ENCODE assay signal across 8 cellular contexts in the genomic region with DNA sequence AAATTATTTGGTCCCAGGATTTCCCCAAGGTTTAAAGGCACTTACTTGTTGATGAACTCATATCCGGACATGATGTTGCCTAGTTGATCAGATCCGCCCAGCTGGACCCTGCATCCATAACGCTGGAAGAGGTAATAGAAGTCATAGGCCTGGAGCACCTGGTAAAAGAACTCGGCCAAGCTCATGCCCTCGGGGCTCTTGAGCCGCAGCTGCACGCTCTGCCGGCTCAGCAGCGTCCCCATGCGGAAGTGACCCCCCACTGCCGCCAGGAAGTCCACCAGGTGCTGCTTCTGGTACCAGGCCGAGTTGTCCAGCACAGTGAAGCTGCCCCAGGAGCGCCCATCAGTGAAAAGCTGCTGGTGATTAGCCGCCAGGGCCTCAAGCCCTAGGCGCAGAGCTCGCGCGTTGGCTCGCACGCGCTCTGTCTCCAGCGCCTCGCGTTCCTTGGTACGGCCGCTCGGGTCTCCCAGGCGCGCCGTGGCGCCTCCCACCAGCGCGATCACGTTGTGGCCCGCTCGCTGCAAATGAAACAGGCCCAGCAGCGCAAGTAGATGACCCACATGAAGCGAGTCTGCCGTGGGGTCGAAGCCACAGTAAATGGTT. TPM values are rescaled to one million over a fixed set of nuclear protein-coding genes. Genes with fewer than 3 reads are reported as not detected.
DNase-seq lines count a peak whose midpoint lies in the region; ATAC-seq and TF ChIP-seq lines count a peak whose summit lies in the region.

No MANE protein-coding gene starts in this region.

- peaks cover 42% of the 10 kb centered on the region for H3K36me3 ChIP-seq in DOHH2 (ENCODE audit: control insufficient read depth, low read length)
- peaks cover 0 to 37% of the 10 kb centered on the region in 2 donors for H3K36me3 ChIP-seq in gastroesophageal sphincter

- peaks cover 39% of the 10 kb centered on the region for H3K79me2 ChIP-seq in DOHH2 (ENCODE audit: control insufficient read depth, low read length)

- H4K20me1 ChIP-seq in DOHH2 (ENCODE audit: control insufficient read depth, insufficient read depth, low read depth, low read length): no peaks in the 10 kb centered on the region

- no peak for TF ChIP-seq EP300 in gastroesophageal sphincter (IDR thresholded peaks at IDR 0.05)

- H3K27me3 ChIP-seq in DOHH2 (ENCODE audit: control insufficient read depth, low read length): no peaks in the 10 kb centered on the region
- H3K27me3 ChIP-seq in gastroesophageal sphincter: no peaks in the 10 kb centered on the region

- peak overlapping the region; percentile 86 for H3K27ac ChIP-seq in DOHH2 (ENCODE audit: low read depth, low read length)
- peak overlapping the region; percentile 95 for H3K27ac ChIP-seq in RWPE1
- peak overlapping the region; percentile 89 to 100 (median 95) for H3K27ac ChIP-seq in gastroesophageal sphincter
- peak overlapping the region; percentile 99 for H3K27ac ChIP-seq in temporal lobe (ENCODE audit: low read depth, low read length)

- POLR2A ChIA-PET in RWPE1 (lab: Yijun Ruan, JAX; ENCODE audit: low non-redundant PET): interaction anchor here (0.6 to 1.4 kb wide), 3 partner anchors 76 to 1267 kb away, joined by 3 to 17 read pairs (median 6); a partner anchor contains a TSS

- ATAC-seq in GM21723 (IDR thresholded peaks at IDR 0.05; ENCODE audit: unreplicated experiment) (peak; percentile 77), gastroesophageal sphincter (peak; percentile 37)

- peak; percentile 49 for DNase-seq in Jurkat, Clone E6-1 (ENCODE audit: low read depth, low spot score)
- DNase-seq in RWPE1 (ENCODE audit: low spot score) (peak; percentile 80), activated gamma-delta T cell treated with Interleukin-2 at 50 U/mL for 16 hours (peak; percentile 52), nucleus accumbens (lab: John Stamatoyannopoulos, UW) (peak in 51 of 56 donors; percentile 21 to 80 (median 59))

- H3F3A ChIP-seq in DOHH2 (ENCODE audit: control insufficient read depth, insufficient read depth): peaks cover 2% of the 10 kb centered on the region; the same call in 1 of the 2 replicates

- H3K9me2 ChIP-seq in DOHH2 (replicated peaks; ENCODE audit: control insufficient read depth, low read length): no peaks in the 10 kb centered on the region

- H3K9me3 ChIP-seq in DOHH2 (ENCODE audit: control insufficient read depth, insufficient read depth, low read length) (no peaks in the 10 kb centered on the region), gastroesophageal sphincter (no peaks in the 10 kb centered on the region)

- H3K4me1 ChIP-seq in DOHH2 (ENCODE audit: control insufficient read depth, low read length) (peaks cover 17% of the 10 kb centered on the region), gastroesophageal sphincter (peaks cover 0 to 27% (median 10%) of the 10 kb centered on the region in 3 donors)

- 0% methylated on average over 3 of the region's 40 CpGs; no CpG with 5 or more reads in 1 of the 2 donors for WGBS in gastroesophageal sphincter (ENCODE audit: low coverage in 1 of 2), 2 donors

- no peak for TF ChIP-seq POLR2A in gastroesophageal sphincter (IDR thresholded peaks at IDR 0.05)

- peak overlapping the region; percentile 93 for H3K4me2 ChIP-seq in DOHH2 (ENCODE audit: low read length)

- CTCF ChIA-PET in RWPE1 (lab: Yijun Ruan, JAX): interaction anchor here (0.6 to 2.5 kb wide), 15 partner anchors 13 to 1513 kb away, joined by 3 to 17 read pairs (median 3); a partner anchor contains a TSS

- peak; percentile 97 for TF ChIP-seq CTCF in DOHH2 (IDR thresholded peaks at IDR 0.05; ENCODE audit: low read depth, low read length, poor library complexity, severe bottlenecking)
- peak; percentile 92 for TF ChIP-seq CTCF in RWPE1 (conservative IDR thresholded peaks at IDR 0.05; ENCODE audit: low read depth)
- peak in 3 of 4 experiments; percentile 23 to 73 (median 51) for TF ChIP-seq CTCF in gastroesophageal sphincter (IDR thresholded peaks at IDR 0.05)

- peak overlapping the region; percentile 88 for H3K4me3 ChIP-seq in DOHH2 (ENCODE audit: low read length)
- peak overlapping the region; percentile 96 for H3K4me3 ChIP-seq in Jurkat, Clone E6-1 (ENCODE audit: low read length)
- peak overlapping the region; percentile 92 to 100 for H3K4me3 ChIP-seq in gastroesophageal sphincter

RNA-seq across cellular contexts. Expression of a gene that starts 0.5 kb away (rescaled TPM):
- polyA plus RNA-seq in Jurkat, Clone E6-1 (2012; ENCODE audit: insufficient read depth, insufficient read length): 46.5 TPM
- total RNA-seq in gastroesophageal sphincter: 10 to 100 TPM; 13.2 to 24.0 (median 16.7) TPM
- 19.2 TPM for total RNA-seq in temporal lobe

Comparison
In these comparisons a context has a peak if more than half of its experiments do, and no peak if none do; other contexts are left out.
1. Peak in every context shown above with its lines: DNase-seq, ATAC-seq, H3K4me3 ChIP-seq and H3K27ac ChIP-seq.